In the genomic region with DNA sequence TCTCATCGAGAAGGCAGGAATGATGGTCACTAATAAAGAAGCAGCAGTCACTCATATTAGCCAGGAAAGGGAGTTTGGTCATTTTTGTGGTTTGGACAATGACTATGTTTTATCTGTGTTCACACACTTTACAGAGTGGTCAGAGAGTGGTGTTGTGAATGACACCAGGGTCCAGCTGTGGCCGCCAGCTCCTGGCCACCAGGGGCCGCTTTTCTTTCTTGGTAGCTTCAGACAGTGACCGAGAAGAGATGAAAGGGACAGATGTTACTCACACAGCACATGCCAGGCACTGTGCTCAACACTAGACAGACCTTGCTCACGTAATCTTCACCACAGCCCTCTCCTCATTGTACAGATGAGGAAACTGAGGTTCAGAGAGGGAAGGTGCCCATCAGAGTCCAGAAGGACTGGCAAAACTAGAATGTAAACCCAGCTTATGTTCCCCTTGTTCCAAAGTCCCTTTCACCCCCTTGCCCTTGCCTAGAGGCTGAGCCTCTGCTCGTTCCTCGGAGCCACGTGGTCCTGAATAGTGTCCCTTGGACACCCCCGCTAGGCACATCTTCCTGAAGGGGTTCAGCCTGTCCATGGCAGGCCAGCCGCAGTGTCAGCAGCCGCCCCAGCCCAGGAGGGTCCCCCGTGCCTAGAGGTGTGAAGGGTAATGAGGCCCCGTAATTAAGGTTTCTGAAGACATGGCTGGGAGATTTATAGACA, we compare ENCODE assay signal across 8 cellular contexts. TPM values are rescaled to one million over a fixed set of nuclear protein-coding genes. Genes with fewer than 3 reads are reported as not detected.
DNase-seq lines count a peak whose midpoint lies in the region; ATAC-seq and TF ChIP-seq lines count a peak whose summit lies in the region.

No MANE protein-coding gene starts in this region.

- H3K36me3 ChIP-seq in BE2C (no peaks in the 10 kb centered on the region), HEK293 (ENCODE audit: control insufficient read depth in 2 of 2, insufficient read depth in 1 of 2, low read length in 2 of 2) (no peaks in the 10 kb centered on the region)

- H3K9me3 ChIP-seq in BE2C (no peaks in the 10 kb centered on the region), HEK293 (ENCODE audit: control insufficient read depth, insufficient read depth, low read depth, low read length) (no peaks in the 10 kb centered on the region)

- no peak for DNase-seq in BE2C
- DNase-seq in SK-MEL-5 (ENCODE audit: low read depth, low spot score): peak; percentile 50
- peak; percentile 65 for DNase-seq in iPS-NIHi11 (ENCODE audit: low spot score)
- no peak for DNase-seq in NCI-H2081 treated with DMSO at 0.1 percent for 48 hours (lab: John Stamatoyannopoulos, UW)
- DNase-seq in C1 segment of cervical spinal cord (lab: John Stamatoyannopoulos, UW): no peak
- DNase-seq in effector CD8-positive, alpha-beta T cell (lab: John Stamatoyannopoulos, UW): no peak

- in situ Hi-C loops in SK-MEL-5 (cut with HindIII; ENCODE audit: low pct_unique_long_range_greater_than_20kb, low sequenced_read_pairs): loop anchor here (25.0 kb wide), 1 partner anchor 200 kb away; no protein-coding TSS in a partner anchor

- POLR2A ChIA-PET in HEK293 (lab: Yijun Ruan, JAX): no interaction called here

- CTCF ChIA-PET in HEK293 (lab: Yijun Ruan, JAX): interaction anchor here (0.6 to 8.5 kb wide), 24 partner anchors 10 to 1329 kb away, joined by 3 to 253 read pairs (median 4); partner anchors contain the start of genes ARID3B and ISLR2

- peaks cover 50% of the 10 kb centered on the region for H3K4me1 ChIP-seq in BE2C
- peaks cover 20% of the 10 kb centered on the region for H3K4me1 ChIP-seq in HEK293 (ENCODE audit: control insufficient read depth, insufficient read depth, low read length)

- ATAC-seq in HG03439 (IDR thresholded peaks at IDR 0.05; ENCODE audit: unreplicated experiment): no peak

- H3K4me3 ChIP-seq in BE2C (ENCODE audit: low read depth, low read length): no peak overlapping the region
- no peak overlapping the region for H3K4me3 ChIP-seq in HEK293 (ENCODE audit: low read depth, low read length)

- H3K27me3 ChIP-seq in BE2C: no peaks in the 10 kb centered on the region

- no peak overlapping the region for H3K27ac ChIP-seq in HEK293 (ENCODE audit: extremely low read depth, low read depth, low read length)

- TF ChIP-seq CTCF in BE2C (IDR thresholded peaks at IDR 0.05; ENCODE audit: low read depth, low read length) (peak; percentile 49), HEK293 (tag by site-specific recombination; IDR thresholded peaks at IDR 0.05) (peak; percentile 46; the same call in 1 of the 2 replicates)

TF ChIP-seq in HEK293, 187 proteins besides CTCF, POLR2A, EP300 and RAD21:
- TF ChIP-seq GLIS2 (tag by site-specific recombination; IDR thresholded peaks at IDR 0.05) (no peak), ZBTB49 (tag by site-specific recombination; IDR thresholded peaks at IDR 0.05; ENCODE audit: low read depth) (no peak), TCF7L2 (IDR thresholded peaks at IDR 0.05; ENCODE audit: borderline replicate concordance, low read depth, low read length) (peak; percentile 43; the same call in 1 of the 2 replicates), ZNF366 (tag by site-specific recombination; conservative IDR thresholded peaks at IDR 0.05) (no peak)
TF ChIP-seq in HEK293: peak in this region for 1.

RNA-seq across cellular contexts. Expression of gene CYP11A1, which starts 55.6 kb away (rescaled TPM):
- not detected for polyA plus RNA-seq in BE2C (2012; ENCODE audit: insufficient read depth, insufficient read length, low read depth)
- not detected in 2 replicates for total RNA-seq in SK-MEL-5 (2014; rRNA removed; shearing (Covaris generic))
- 0.46 and 1.6 TPM in 2 replicates for polyA plus RNA-seq in SK-MEL-5 (2015; cell fraction: cytosol; rRNA removed)
- not detected in 2 replicates for polyA plus RNA-seq in SK-MEL-5 (2015; cell fraction: nucleus; rRNA removed)

Comparison
In these comparisons a context has a peak if more than half of its experiments do, and no peak if none do; other contexts are left out.
1. DNase-seq: peak in SK-MEL-5 (single experiment) and iPS-NIHi11 (single experiment); none in BE2C (single experiment), NCI-H2081 treated with DMSO at 0.1 percent for 48 hours (single experiment), C1 segment of cervical spinal cord (0 of 14) and effector CD8-positive, alpha-beta T cell (single experiment).